Comparison of ENCODE assay signal across 1 cellular context in the genomic region with DNA sequence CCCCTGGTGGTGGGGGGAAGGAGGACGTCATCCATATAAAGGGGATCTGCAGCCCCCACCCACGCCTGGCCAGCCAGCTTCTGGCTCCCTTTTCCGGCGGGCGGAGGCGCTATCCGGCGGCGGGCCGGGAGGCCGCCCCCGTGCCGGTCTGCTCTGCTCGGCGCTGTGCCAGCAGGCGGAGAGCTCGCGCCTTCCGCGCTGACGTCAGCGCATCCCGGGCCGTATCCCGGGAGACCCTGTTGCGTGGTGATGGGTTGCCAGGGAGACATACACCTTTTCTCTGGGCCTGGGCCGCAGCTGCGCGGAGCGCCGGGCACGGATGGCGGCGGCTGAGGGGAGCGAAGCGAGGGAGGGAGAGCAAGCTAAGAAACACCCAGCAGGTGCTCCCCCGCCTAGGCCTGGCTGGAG.
TF ChIP-seq lines count a peak whose summit lies in the region.

No MANE protein-coding gene starts in this region.

TF ChIP-seq in IMR-90, 13 proteins besides CTCF, POLR2A, EP300 and RAD21 (continued from another document):
- TF ChIP-seq, protein P1, sequence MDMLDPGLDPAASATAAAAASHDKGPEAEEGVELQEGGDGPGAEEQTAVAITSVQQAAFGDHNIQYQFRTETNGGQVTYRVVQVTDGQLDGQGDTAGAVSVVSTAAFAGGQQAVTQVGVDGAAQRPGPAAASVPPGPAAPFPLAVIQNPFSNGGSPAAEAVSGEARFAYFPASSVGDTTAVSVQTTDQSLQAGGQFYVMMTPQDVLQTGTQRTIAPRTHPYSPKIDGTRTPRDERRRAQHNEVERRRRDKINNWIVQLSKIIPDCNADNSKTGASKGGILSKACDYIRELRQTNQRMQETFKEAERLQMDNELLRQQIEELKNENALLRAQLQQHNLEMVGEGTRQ (IDR thresholded peaks at IDR 0.05; ENCODE audit: low read depth, low read length) = no peak
- TF ChIP-seq MAFK (IDR thresholded peaks at IDR 0.05; ENCODE audit: low read depth, low read length) (peak; percentile 78), ELK1 (IDR thresholded peaks at IDR 0.05; ENCODE audit: borderline replicate concordance, low read depth, low read length) (no peak)
